ENCODE assay signal across 10 cellular contexts in genomic region chr6:111722220-111722731, GRCh38.
DNase-seq lines count a peak whose midpoint lies in the region; ATAC-seq lines count a peak whose summit lies in the region.
"Had no signal": no experiment of that assay in that cellular context is flagged by ENCODE, and none has a peak within 500 bp of the region (broad histone marks: within the 10 kb centered on the region; RNA-seq: fewer than 3 reads in every experiment).

No MANE protein-coding gene starts in this region.

- H3K4me3 ChIP-seq in subcutaneous abdominal adipose tissue (ENCODE audit: low read depth in 1 of 5, low read length in 5 of 5): no peak overlapping the region

- no peak for DNase-seq in activated T-cell treated with anti-CD3 and anti-CD28 coated beads, Interleukin-2, amount 50 U/mL, for 72 hours
- no peak for DNase-seq in activated T-cell treated with anti-CD3 and anti-CD28 coated beads, Interleukin-2, amount 50 U/mL, for 4 hours
- DNase-seq in glomerular visceral epithelial cell (ENCODE audit: extremely low spot score) (peak; percentile 33), NCI-H1930 (lab: John Stamatoyannopoulos, UW) (no peak), COLO829 (ENCODE audit: low spot score) (no peak)
- DNase-seq: NCI-H1105 treated with DMSO at 0.1 percent for 48 hours had no signal

- peaks cover 13 to 53% (median 46%) of the 10 kb centered on the region in 5 donors for H3K4me1 ChIP-seq in subcutaneous abdominal adipose tissue (ENCODE audit: control insufficient read depth in 5 of 5, insufficient read depth in 5 of 5, low read length in 5 of 5)

- no peak overlapping the region for H3K9ac ChIP-seq in subcutaneous abdominal adipose tissue (ENCODE audit: low read length in 5 of 5)

- H3K9me3 Mint-ChIP-seq in activated T-cell treated with anti-CD3 and anti-CD28 coated beads, Interleukin-2, amount 50 U/mL, for 72 hours: no peaks in the 10 kb centered on the region
- no peaks in the 10 kb centered on the region for H3K9me3 Mint-ChIP-seq in activated T-cell treated with anti-CD3 and anti-CD28 coated beads, Interleukin-2, amount 50 U/mL, for 4 hours
- H3K9me3 Mint-ChIP-seq in activated T-helper 17 cell treated with anti-CD3 and anti-CD28 coated beads, Interleukin-2, amount 50 U/mL, for 72 hours: no peaks in the 10 kb centered on the region
- H3K9me3 Mint-ChIP-seq: neural crest cell had no signal

- H3K27ac ChIP-seq in subcutaneous abdominal adipose tissue (ENCODE audit: low read depth, low read length): peak overlapping the region; percentile 56

- H3K36me3 ChIP-seq in subcutaneous abdominal adipose tissue (ENCODE audit: control insufficient read depth in 5 of 5, insufficient read depth in 5 of 5, low read length in 5 of 5): peaks cover 0 to 15% (median 6%) of the 10 kb centered on the region in 5 donors

- no peaks in the 10 kb centered on the region for H3K27me3 Mint-ChIP-seq in activated T-cell treated with anti-CD3 and anti-CD28 coated beads, Interleukin-2, amount 50 U/mL, for 72 hours (ENCODE audit: low read depth)
- no peaks in the 10 kb centered on the region for H3K27me3 Mint-ChIP-seq in activated T-cell treated with anti-CD3 and anti-CD28 coated beads, Interleukin-2, amount 50 U/mL, for 4 hours (ENCODE audit: low read depth)
- H3K27me3 Mint-ChIP-seq in activated T-helper 17 cell treated with anti-CD3 and anti-CD28 coated beads, Interleukin-2, amount 50 U/mL, for 72 hours: no peaks in the 10 kb centered on the region

- peaks cover 14 to 29% of the 10 kb centered on the region in 2 donors for H3K36me3 Mint-ChIP-seq in activated T-cell treated with anti-CD3 and anti-CD28 coated beads, Interleukin-2, amount 50 U/mL, for 72 hours (ENCODE audit: insufficient read depth in 2 of 2)
- peaks cover 68% of the 10 kb centered on the region for H3K36me3 Mint-ChIP-seq in activated T-cell treated with anti-CD3 and anti-CD28 coated beads, Interleukin-2, amount 50 U/mL, for 4 hours (ENCODE audit: insufficient read depth)
- peaks cover 95% of the 10 kb centered on the region for H3K36me3 Mint-ChIP-seq in activated T-helper 17 cell treated with anti-CD3 and anti-CD28 coated beads, Interleukin-2, amount 50 U/mL, for 72 hours (ENCODE audit: low read depth)

- H3K4me3 Mint-ChIP-seq in activated T-cell treated with anti-CD3 and anti-CD28 coated beads, Interleukin-2, amount 50 U/mL, for 72 hours: peak overlapping the region in 1 of 2 donors; percentile 36
- H3K4me3 Mint-ChIP-seq in activated T-cell treated with anti-CD3 and anti-CD28 coated beads, Interleukin-2, amount 50 U/mL, for 4 hours: no peak overlapping the region
- no peak overlapping the region for H3K4me3 Mint-ChIP-seq in activated T-helper 17 cell treated with anti-CD3 and anti-CD28 coated beads, Interleukin-2, amount 50 U/mL, for 72 hours
- H3K4me3 Mint-ChIP-seq: neural crest cell had no signal

- H3K27ac Mint-ChIP-seq in activated T-cell treated with anti-CD3 and anti-CD28 coated beads, Interleukin-2, amount 50 U/mL, for 72 hours: peak overlapping the region; percentile 71
- H3K27ac Mint-ChIP-seq in activated T-helper 17 cell treated with anti-CD3 and anti-CD28 coated beads, Interleukin-2, amount 50 U/mL, for 72 hours: peak overlapping the region; percentile 72

- no peaks in the 10 kb centered on the region for H3K9me3 ChIP-seq in subcutaneous abdominal adipose tissue (ENCODE audit: control insufficient read depth in 5 of 5, low read length in 5 of 5)

- H3K4me1 Mint-ChIP-seq in activated T-cell treated with anti-CD3 and anti-CD28 coated beads, Interleukin-2, amount 50 U/mL, for 72 hours (ENCODE audit: low read depth): peaks cover 100% of the 10 kb centered on the region
- peaks cover 94% of the 10 kb centered on the region for H3K4me1 Mint-ChIP-seq in activated T-cell treated with anti-CD3 and anti-CD28 coated beads, Interleukin-2, amount 50 U/mL, for 4 hours (ENCODE audit: low read depth)
- peaks cover 56% of the 10 kb centered on the region for H3K4me1 Mint-ChIP-seq in activated T-helper 17 cell treated with anti-CD3 and anti-CD28 coated beads, Interleukin-2, amount 50 U/mL, for 72 hours

- ATAC-seq in activated T-cell treated with anti-CD3 and anti-CD28 coated beads, Interleukin-2, amount 50 U/mL, for 72 hours (replicated peaks in 1 of 2): no peak
- ATAC-seq in activated T-cell treated with anti-CD3 and anti-CD28 coated beads, Interleukin-2, amount 50 U/mL, for 4 hours: no peak
- no peak for ATAC-seq in activated T-helper 17 cell treated with anti-CD3 and anti-CD28 coated beads, Interleukin-2, amount 50 U/mL, for 72 hours (replicated peaks)
- no peak for ATAC-seq in GM21515 (IDR thresholded peaks at IDR 0.05; ENCODE audit: unreplicated experiment)

- no peaks in the 10 kb centered on the region for H3K27me3 ChIP-seq in subcutaneous abdominal adipose tissue (ENCODE audit: control insufficient read depth in 5 of 5, insufficient read depth in 4 of 5, low read length in 5 of 5)
